9 cellular contexts compared by ENCODE assay signal in the genomic region with DNA sequence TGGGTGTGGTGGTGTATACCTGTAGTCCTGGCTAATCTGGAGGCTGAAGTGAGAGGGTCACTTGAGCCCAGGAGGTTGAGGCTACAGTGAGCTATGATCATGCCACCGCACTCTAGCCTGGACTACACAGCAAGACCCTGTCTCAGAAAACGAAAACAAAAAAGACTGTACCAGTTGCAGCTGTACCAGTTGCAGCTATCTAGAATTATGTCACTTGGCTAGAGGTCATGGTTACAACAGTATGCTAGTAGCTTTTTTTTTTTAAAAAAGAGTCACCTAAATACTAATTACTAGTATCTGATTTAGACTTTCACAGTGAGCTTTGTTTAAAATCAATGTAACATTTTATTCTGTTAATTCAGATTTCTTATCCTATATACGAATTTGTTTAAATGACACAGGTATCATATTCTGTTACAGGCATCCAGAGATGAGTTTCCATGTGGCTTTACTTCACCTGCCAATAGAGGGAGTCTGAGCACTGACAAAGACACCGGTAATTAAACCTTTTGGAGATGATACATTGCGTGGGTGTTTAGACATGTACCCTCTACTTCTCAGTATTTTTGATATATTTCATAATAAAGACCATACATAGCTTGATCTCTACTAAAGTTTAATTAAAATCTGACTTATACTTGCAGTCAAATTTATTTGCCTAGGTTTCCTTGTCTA.
A peak's percentile ranks its signal among the peaks of the same experiment; 100 is the strongest.
DNase-seq lines count a peak whose midpoint lies in the region; ATAC-seq, FAIRE-seq and TF ChIP-seq lines count a peak whose summit lies in the region.
"Had no signal": no experiment of that assay in that cellular context is flagged by ENCODE, and none has a peak within 500 bp of the region (broad histone marks: within the 10 kb centered on the region; RNA-seq: fewer than 3 reads in every experiment).

No MANE protein-coding gene starts in this region.

- H3K36me3 ChIP-seq in BJ (ENCODE audit: control insufficient read depth, insufficient read depth, low read length), result peaks cover 2% of the 10 kb centered on the region; the same call in 1 of the 2 replicates
- H3K36me3 ChIP-seq in OCI-LY1 (ENCODE audit: insufficient read depth, low read length), result peaks cover 13% of the 10 kb centered on the region

- no peak overlapping the region for H3K9ac ChIP-seq in OCI-LY1 (ENCODE audit: low read length)

- H3K27me3 ChIP-seq in BJ (ENCODE audit: control insufficient read depth, insufficient read depth, low read length), result no peaks in the 10 kb centered on the region
- no peaks in the 10 kb centered on the region for H3K27me3 ChIP-seq in OCI-LY1 (ENCODE audit: insufficient read depth, low read length)

- no peak overlapping the region for H3K4me3 ChIP-seq in BJ (ENCODE audit: low read depth, low read length)
- no peak overlapping the region for H3K4me3 ChIP-seq in OCI-LY1 (ENCODE audit: low read depth, low read length, poor library complexity, severe bottlenecking)
- no peak overlapping the region for H3K4me3 ChIP-seq in fibroblast of villous mesenchyme (ENCODE audit: low read depth, low read length)

- H3K9me3 ChIP-seq in OCI-LY1 (ENCODE audit: low read length), result no peaks in the 10 kb centered on the region

- no peak overlapping the region for H2AFZ ChIP-seq in OCI-LY1 (ENCODE audit: low read length)

- no peak for TF ChIP-seq POLR2A in GM12891 (IDR thresholded peaks at IDR 0.05; ENCODE audit: low read depth, low read length)

- ATAC-seq in HG03460 (IDR thresholded peaks at IDR 0.05; ENCODE audit: unreplicated experiment) (no peak), GM21786 (IDR thresholded peaks at IDR 0.05; ENCODE audit: unreplicated experiment) (no peak), esophagus mucosa (no peak), HG02884 (IDR thresholded peaks at IDR 0.05; ENCODE audit: unreplicated experiment) (no peak)

- H3K9me2 ChIP-seq in OCI-LY1 (ENCODE audit: low read depth, low read length), result no peaks in the 10 kb centered on the region

- POLR2A ChIA-PET in BJ (lab: Charles Lee), result no interaction called here

- CTCF ChIA-PET in BJ (lab: Yijun Ruan, JAX), result interaction anchor here (0.6 to 2.7 kb wide), 6 partner anchors 9 to 1221 kb away, joined by 3 to 10 read pairs (median 4); no protein-coding TSS in a partner anchor

- H3K4me2 ChIP-seq in OCI-LY1 (ENCODE audit: low read length), result no peak overlapping the region

- no peaks in the 10 kb centered on the region for H3F3A ChIP-seq in OCI-LY1 (ENCODE audit: insufficient read depth, low read length)

- peak; percentile 20 for FAIRE-seq in GM12891 (lab: Jason Lieb, UNC)

- no peak overlapping the region for H3K27ac ChIP-seq in OCI-LY1 (ENCODE audit: low read depth, low read length, poor library complexity, severe bottlenecking)

- no peaks in the 10 kb centered on the region for H4K20me1 ChIP-seq in OCI-LY1 (ENCODE audit: insufficient read depth, low read length)

- H3K79me2 ChIP-seq in OCI-LY1 (ENCODE audit: insufficient read depth, low read length), result no peaks in the 10 kb centered on the region

- peaks cover 2% of the 10 kb centered on the region for H3K4me1 ChIP-seq in OCI-LY1 (ENCODE audit: insufficient read depth, low read length, severe bottlenecking)

- DNase-seq in BJ (ENCODE audit: low read depth) (no peak), GM12891 (ENCODE audit: insufficient read length, low spot score) (no peak), fibroblast of villous mesenchyme (ENCODE audit: low read depth) (no peak)
- DNase-seq: NCI-H1048 had no signal

- TF ChIP-seq CTCF in BJ (IDR thresholded peaks at IDR 0.05; ENCODE audit: insufficient read depth, low read depth, low read length) (peak; percentile 37; the same call in 1 of the 2 replicates), OCI-LY1 (IDR thresholded peaks at IDR 0.05; ENCODE audit: low read length) (peak; percentile 48), fibroblast of villous mesenchyme (IDR thresholded peaks at IDR 0.05; ENCODE audit: insufficient read depth, low read depth, low read length) (peak; percentile 13)

TF ChIP-seq in GM12891, 5 proteins besides CTCF, POLR2A, EP300 and RAD21:
- TF ChIP-seq SPI1 (IDR thresholded peaks at IDR 0.05; ENCODE audit: low read depth, low read length), result no peak
- TF ChIP-seq TAF1 (IDR thresholded peaks at IDR 0.05; ENCODE audit: low read depth, low read length), result no peak
- TF ChIP-seq POU2F2 (IDR thresholded peaks at IDR 0.05; ENCODE audit: low read depth, low read length), result no peak
- TF ChIP-seq POLR2AphosphoS5 (IDR thresholded peaks at IDR 0.05; ENCODE audit: low read depth, low read length), result no peak
- no peak for TF ChIP-seq PAX5 (IDR thresholded peaks at IDR 0.05; ENCODE audit: insufficient read depth, low read length, severe bottlenecking)
